1 cellular context compared by ENCODE assay signal in the genomic region with DNA sequence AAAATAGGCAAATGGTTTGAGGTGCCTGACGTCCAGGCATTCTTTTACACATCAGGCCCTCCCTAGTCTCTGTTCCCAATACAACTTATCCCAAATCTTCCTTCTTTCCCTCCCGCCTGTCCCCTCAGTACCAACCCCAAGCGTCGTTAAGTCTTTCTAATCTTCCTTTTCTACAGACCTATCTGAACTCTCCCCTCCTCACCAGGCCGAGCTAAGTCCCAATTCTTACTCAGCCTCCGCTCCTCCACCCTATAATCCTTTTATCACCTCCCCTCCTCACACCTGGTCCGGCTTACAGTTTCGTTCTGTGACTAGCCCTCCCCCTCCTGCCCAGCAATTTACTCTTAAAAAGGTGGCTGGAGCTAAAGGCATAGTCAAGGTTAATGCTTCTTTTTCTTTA.
TF ChIP-seq lines count a peak whose summit lies in the region.

No MANE protein-coding gene starts in this region.

TF ChIP-seq in K562, 482 proteins besides CTCF, POLR2A, EP300 and RAD21:
- TF ChIP-seq, protein P1, sequence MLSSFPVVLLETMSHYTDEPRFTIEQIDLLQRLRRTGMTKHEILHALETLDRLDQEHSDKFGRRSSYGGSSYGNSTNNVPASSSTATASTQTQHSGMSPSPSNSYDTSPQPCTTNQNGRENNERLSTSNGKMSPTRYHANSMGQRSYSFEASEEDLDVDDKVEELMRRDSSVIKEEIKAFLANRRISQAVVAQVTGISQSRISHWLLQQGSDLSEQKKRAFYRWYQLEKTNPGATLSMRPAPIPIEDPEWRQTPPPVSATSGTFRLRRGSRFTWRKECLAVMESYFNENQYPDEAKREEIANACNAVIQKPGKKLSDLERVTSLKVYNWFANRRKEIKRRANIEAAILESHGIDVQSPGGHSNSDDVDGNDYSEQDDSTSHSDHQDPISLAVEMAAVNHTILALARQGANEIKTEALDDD (IDR thresholded peaks at IDR 0.05): peak; percentile 36; the same call in 1 of the 2 replicates
TF ChIP-seq in K562: peak in this region for 1; not testable (repeated sequence) for 481.
